ENCODE assay signal across 9 cellular contexts in the genomic region with DNA sequence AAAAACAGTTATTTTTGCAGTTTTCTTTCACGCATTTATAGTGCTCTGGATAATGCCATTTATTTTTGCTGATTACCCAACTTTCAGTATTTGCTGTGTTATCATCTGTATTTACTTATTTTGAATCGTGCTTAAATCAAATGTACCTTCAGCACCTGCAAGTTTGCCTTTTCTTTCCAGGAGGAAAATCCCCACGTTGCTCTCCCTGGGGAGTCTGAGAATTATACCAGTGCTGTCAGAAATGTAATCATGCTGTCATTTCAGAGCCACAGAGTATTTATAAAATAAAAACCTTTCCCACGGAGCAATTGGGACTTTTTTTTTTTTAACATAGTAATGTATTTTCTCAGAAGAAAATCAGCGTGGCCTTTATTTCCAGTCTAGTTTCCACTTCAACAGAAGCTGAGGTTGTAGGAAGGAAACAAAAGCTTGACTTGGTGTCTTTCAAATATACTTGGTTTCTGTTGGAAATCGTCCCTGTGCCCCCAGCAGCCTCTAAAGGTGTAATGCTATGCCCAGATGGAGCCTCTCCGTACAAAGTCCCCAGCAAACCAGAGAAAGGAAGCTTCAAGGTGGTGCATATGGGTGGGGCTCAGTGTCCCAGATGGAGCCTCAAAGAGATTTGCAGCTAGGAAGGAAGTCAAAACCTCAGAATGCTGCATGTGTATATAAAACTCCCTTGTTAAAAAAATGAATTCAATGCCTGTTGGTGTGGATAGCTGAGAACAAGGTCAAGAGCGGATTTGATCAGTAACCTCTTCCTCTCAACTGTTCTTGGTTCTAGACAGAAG. TPM values are rescaled to one million over a fixed set of nuclear protein-coding genes. Genes with fewer than 3 reads are reported as not detected.
DNase-seq lines count a peak whose midpoint lies in the region; ATAC-seq, FAIRE-seq and TF ChIP-seq lines count a peak whose summit lies in the region.
"Had no signal": no experiment of that assay in that cellular context is flagged by ENCODE, and none has a peak within 500 bp of the region (broad histone marks: within the 10 kb centered on the region; RNA-seq: fewer than 3 reads in every experiment).

No MANE protein-coding gene starts in this region.

- no peak for TF ChIP-seq CTCF in HepG2 (CRISPR knock-in tag; IDR thresholded peaks at IDR 0.05)

- peak overlapping the region; percentile 85; the same call in 1 of the 2 replicates for H3K4me2 ChIP-seq in HepG2 (ENCODE audit: low read depth, low read length)

- H3K4me3 ChIP-seq in HepG2 (replicated peaks in 1 of 3; ENCODE audit: insufficient read depth in 1 of 3, low read depth in 2 of 3, low read length in 3 of 3): no peak overlapping the region
- no peak overlapping the region for H3K4me3 ChIP-seq in right cardiac atrium (ENCODE audit: low read length)

- no peaks in the 10 kb centered on the region for H3K36me3 ChIP-seq in HepG2 (replicated peaks in 1 of 2; ENCODE audit: control insufficient read depth in 1 of 2, insufficient read depth in 2 of 2, low read length in 2 of 2)
- H3K36me3 ChIP-seq: ascending aorta had no signal

- H3K27ac ChIP-seq in HepG2 (ENCODE audit: extremely low read length, insufficient read depth, low read length): no peak overlapping the region
- H3K27ac ChIP-seq in right cardiac atrium (ENCODE audit: low read length): no peak overlapping the region

- H3K4me3 Mint-ChIP-seq in activated CD8-positive, alpha-beta T cell treated with anti-CD3 and anti-CD28 coated beads, Interleukin-2, amount 10 ng/mL, durations not matched to agents 7 days and 5 days: peak overlapping the region; percentile 69

- no peak for TF ChIP-seq POLR2A in HepG2 (IDR thresholded peaks at IDR 0.05; ENCODE audit: insufficient read depth in 1 of 2, low read depth in 2 of 2, low read length in 2 of 2)

- DNase-seq in stimulated activated naive CD4-positive, alpha-beta T cell (lab: John Stamatoyannopoulos, UW): peak; percentile 6 to 74 (median 46)
- no peak for DNase-seq in stimulated activated naive CD4-positive, alpha-beta T cell treated with Interleukin-2 at 50 U/mL for 16 hours (lab: John Stamatoyannopoulos, UW)
- DNase-seq in activated CD8-positive, alpha-beta T cell treated with anti-CD3 and anti-CD28 coated beads, Interleukin-2, amount 10 ng/mL, durations not matched to agents 7 days and 5 days: peak; percentile 52
- no peak for DNase-seq in HepG2 (ENCODE audit: low spot score)
- no peak for DNase-seq in iPS-NIHi7 (ENCODE audit: extremely low spot score)
- DNase-seq in right cardiac atrium: no peak

- peaks cover 7 to 57% of the 10 kb centered on the region in 2 experiments for H3K27me3 ChIP-seq in HepG2 (ENCODE audit: control insufficient read depth in 1 of 2, insufficient read depth in 2 of 2, low read length in 2 of 2)
- no peaks in the 10 kb centered on the region for H3K27me3 ChIP-seq in right cardiac atrium (ENCODE audit: control insufficient read depth, insufficient read depth)
- H3K27me3 ChIP-seq: ascending aorta had no signal

- H4K20me1 ChIP-seq in HepG2 (ENCODE audit: insufficient read depth, low read length): no peaks in the 10 kb centered on the region

- peak overlapping the region; percentile 86 for H3K27ac Mint-ChIP-seq in activated CD8-positive, alpha-beta T cell treated with anti-CD3 and anti-CD28 coated beads, Interleukin-2, amount 10 ng/mL, durations not matched to agents 7 days and 5 days

- in situ Hi-C loops in HepG2 (cut with HindIII; ENCODE audit: extremely low pct_ligation_motif_present, low pct_unique_long_range_greater_than_20kb): no loop called here

- H3K79me2 ChIP-seq in HepG2 (ENCODE audit: insufficient read depth, low read length): no peaks in the 10 kb centered on the region

- no peak for TF ChIP-seq RAD21 in HepG2 (CRISPR knock-in tag; IDR thresholded peaks at IDR 0.05)

- H3K27me3 Mint-ChIP-seq in activated CD8-positive, alpha-beta T cell treated with anti-CD3 and anti-CD28 coated beads, Interleukin-2, amount 10 ng/mL, durations not matched to agents 7 days and 5 days (ENCODE audit: low read depth): peaks cover 2% of the 10 kb centered on the region

- no TSS peak for BruUV-seq in HepG2 (replicated peaks; lab: Mats Ljungman, UMichigan)

- CTCF ChIA-PET in activated CD8-positive, alpha-beta T cell treated with anti-CD3 and anti-CD28 coated beads, Interleukin-2, amount 10 ng/mL, durations not matched to agents 7 days and 5 days (lab: Charles Lee): interaction anchor here (0.7 to 2.6 kb wide), 11 partner anchors 10 to 225 kb away, joined by 3 to 20 read pairs (median 4); a partner anchor contains a TSS
- CTCF ChIA-PET in HepG2 (lab: Yijun Ruan, JAX; ENCODE audit: low intra/inter-chr PET ratio, low total read pairs): no interaction called here

- H3K9ac ChIP-seq in HepG2 (ENCODE audit: insufficient read depth, low read depth, low read length): no peak overlapping the region

- WGBS in HepG2 (ENCODE audit: low lambda C conversion rate): 34% methylated on average over 8 of the region's 8 CpGs
- WGBS in right cardiac atrium: 66% methylated on average over 8 of the region's 8 CpGs

- peaks cover 47% of the 10 kb centered on the region for H3K4me1 Mint-ChIP-seq in activated CD8-positive, alpha-beta T cell treated with anti-CD3 and anti-CD28 coated beads, Interleukin-2, amount 10 ng/mL, durations not matched to agents 7 days and 5 days (ENCODE audit: low read depth)

- ATAC-seq in activated CD8-positive, alpha-beta T cell treated with anti-CD3 and anti-CD28 coated beads, Interleukin-2, amount 10 ng/mL, durations not matched to agents 7 days and 5 days: peak; percentile 35
- ATAC-seq in HepG2: no peak
- no peak for ATAC-seq in HG02840 (IDR thresholded peaks at IDR 0.05; ENCODE audit: low FRiP score, unreplicated experiment)
- no peak for ATAC-seq in right cardiac atrium
- no peak for ATAC-seq in HG03439 (IDR thresholded peaks at IDR 0.05; ENCODE audit: unreplicated experiment)

- no peaks in the 10 kb centered on the region for H3K9me3 ChIP-seq in HepG2 (ENCODE audit: low read length)
- no peaks in the 10 kb centered on the region for H3K9me3 ChIP-seq in right cardiac atrium (ENCODE audit: control insufficient read depth, low read length)
- H3K9me3 ChIP-seq: ascending aorta had no signal

- H3K36me3 Mint-ChIP-seq in activated CD8-positive, alpha-beta T cell treated with anti-CD3 and anti-CD28 coated beads, Interleukin-2, amount 10 ng/mL, durations not matched to agents 7 days and 5 days (ENCODE audit: low read depth): peaks cover 5% of the 10 kb centered on the region

- intact Hi-C loops in HepG2 (cut with micrococcal nuclease; ENCODE audit: unreplicated experiment): no loop called here
- intact Hi-C loops in right cardiac atrium (cut with DNase I): no loop called here

- H3K9me3 Mint-ChIP-seq in activated CD8-positive, alpha-beta T cell treated with anti-CD3 and anti-CD28 coated beads, Interleukin-2, amount 10 ng/mL, durations not matched to agents 7 days and 5 days (ENCODE audit: insufficient read depth): no peaks in the 10 kb centered on the region

- POLR2A ChIA-PET in activated CD8-positive, alpha-beta T cell treated with anti-CD3 and anti-CD28 coated beads, Interleukin-2, amount 10 ng/mL, durations not matched to agents 7 days and 5 days (lab: Charles Lee): interaction anchor here (0.9 to 4.0 kb wide), 3 partner anchors 10 to 67 kb away, joined by 4 to 17 read pairs (median 7); a partner anchor contains a TSS
- POLR2A ChIA-PET in HepG2 (lab: Yijun Ruan, JAX): interaction anchor here (0.6 kb wide), 1 partner anchor 695 kb away, joined by 3 read pairs; no protein-coding TSS in a partner anchor

- H3K4me1 ChIP-seq in HepG2 (ENCODE audit: insufficient read depth, low read length) (peaks cover 25% of the 10 kb centered on the region), right cardiac atrium (ENCODE audit: control insufficient read depth, insufficient read depth, low read length) (no peaks in the 10 kb centered on the region)

- no peak overlapping the region for H2AFZ ChIP-seq in HepG2 (ENCODE audit: low read length)

- TF ChIP-seq EP300 in HepG2 (IDR thresholded peaks at IDR 0.05; ENCODE audit: low read depth in 2 of 2, low read length in 2 of 2): no peak
- TF ChIP-seq EP300 in HepG2 (CRISPR knock-in tag; IDR thresholded peaks at IDR 0.05; ENCODE audit: borderline replicate concordance): no peak

- FAIRE-seq in HepG2 (lab: Jason Lieb, UNC): no peak

RNA-seq across cellular contexts. Expression of a gene that starts 2.1 kb away (rescaled TPM):
- total RNA-seq in activated CD8-positive, alpha-beta T cell treated with anti-CD3 and anti-CD28 coated beads, Interleukin-2, amount 10 ng/mL, durations not matched to agents 7 days and 5 days: under 1 TPM; 0.74 to 0.83 TPM
- total RNA-seq in HepG2 (2016; rRNA removed; fragmentation: Illumina TruSeq; extraction: Trizol) (not detected in 2 replicates), right cardiac atrium (under 1 TPM in 2 of 4 donors, not detected in 2; 0.15 to 0.25 TPM)
- total RNA-seq in HepG2 (2016; cell fraction: cytosol; rRNA removed; fragmentation: Illumina TruSeq; extraction: Trizol; ENCODE audit: low read depth): not detected in 2 replicates
- total RNA-seq in HepG2 (2016; cell fraction: insoluble cytoplasmic fraction; rRNA removed; fragmentation: Illumina TruSeq; extraction: Trizol): not detected in 2 replicates
- not detected in 2 replicates for total RNA-seq in HepG2 (2016; cell fraction: membrane; rRNA removed; fragmentation: Illumina TruSeq; extraction: Trizol)
- total RNA-seq in HepG2 (2016; cell fraction: nucleus; rRNA removed; fragmentation: Illumina TruSeq; extraction: Trizol): not detected in 2 replicates
- polyA plus RNA-seq in HepG2 (2011; rRNA removed) (0.03 TPM in 1 of 2 replicates, not detected in the other), right cardiac atrium (0.09 TPM)
- not detected in 2 replicates for polyA plus RNA-seq in HepG2 (2011; cell fraction: cytosol; rRNA removed)
- 0.06 TPM in 1 of 2 replicates, not detected in the other for polyA plus RNA-seq in HepG2 (2011; cell fraction: nucleus; rRNA removed)
- not detected in 2 replicates for polyA plus RNA-seq in HepG2 (2012)
- polyA plus RNA-seq in HepG2 (2016; cell fraction: cytosol; fragmentation: Illumina TruSeq; extraction: Trizol; ENCODE audit: low read depth): not detected in 2 replicates
- polyA plus RNA-seq in HepG2 (2016; cell fraction: insoluble cytoplasmic fraction; fragmentation: Illumina TruSeq; extraction: Trizol; ENCODE audit: low read depth): not detected in 2 replicates
- polyA plus RNA-seq in HepG2 (2016; cell fraction: membrane; fragmentation: Illumina TruSeq; extraction: Trizol; ENCODE audit: low read depth): not detected in 2 replicates
- polyA plus RNA-seq in HepG2 (2016; cell fraction: nucleus; fragmentation: Illumina TruSeq; extraction: Trizol; ENCODE audit: insufficient read depth, low read depth): not detected in 2 replicates
- polyA minus RNA-seq in HepG2 (2011; rRNA and poly(A)+ RNA removed; ENCODE audit: low replicate concordance): not detected in 2 replicates
- polyA minus RNA-seq in HepG2 (2011; cell fraction: cytosol; rRNA and poly(A)+ RNA removed): not detected in 2 replicates
- polyA minus RNA-seq in HepG2 (2011; cell fraction: nucleus; rRNA and poly(A)+ RNA removed): not detected in 2 replicates

RNA-seq across cellular contexts. Expression of a gene that starts 24.5 kb away (rescaled TPM):
- 1 to 10 TPM; 4.9 to 5.1 TPM for total RNA-seq in activated CD8-positive, alpha-beta T cell treated with anti-CD3 and anti-CD28 coated beads, Interleukin-2, amount 10 ng/mL, durations not matched to agents 7 days and 5 days
- 1.2 and 2.2 TPM in 2 replicates for total RNA-seq in HepG2 (2016; rRNA removed; fragmentation: Illumina TruSeq; extraction: Trizol)
- total RNA-seq in HepG2 (2016; cell fraction: cytosol; rRNA removed; fragmentation: Illumina TruSeq; extraction: Trizol; ENCODE audit: low read depth): 1.3 and 1.6 TPM in 2 replicates
- 1.1 and 1.9 TPM in 2 replicates for total RNA-seq in HepG2 (2016; cell fraction: insoluble cytoplasmic fraction; rRNA removed; fragmentation: Illumina TruSeq; extraction: Trizol)
- total RNA-seq in HepG2 (2016; cell fraction: membrane; rRNA removed; fragmentation: Illumina TruSeq; extraction: Trizol): 0.65 and 1.2 TPM in 2 replicates
- 1.8 and 2.5 TPM in 2 replicates for total RNA-seq in HepG2 (2016; cell fraction: nucleus; rRNA removed; fragmentation: Illumina TruSeq; extraction: Trizol)
- polyA plus RNA-seq in HepG2 (2011; rRNA removed): 1.1 TPM in 2 replicates
- polyA plus RNA-seq in HepG2 (2011; cell fraction: cytosol; rRNA removed): 0.32 and 0.51 TPM in 2 replicates
- polyA plus RNA-seq in HepG2 (2011; cell fraction: nucleus; rRNA removed): 0.24 and 0.50 TPM in 2 replicates
- 1.1 and 1.6 TPM in 2 replicates for polyA plus RNA-seq in HepG2 (2012)
- polyA plus RNA-seq in HepG2 (2016; cell fraction: cytosol; fragmentation: Illumina TruSeq; extraction: Trizol; ENCODE audit: low read depth): 0.32 and 0.85 TPM in 2 replicates
- 1.5 and 2.0 TPM in 2 replicates for polyA plus RNA-seq in HepG2 (2016; cell fraction: insoluble cytoplasmic fraction; fragmentation: Illumina TruSeq; extraction: Trizol; ENCODE audit: low read depth)
- 0.31 and 0.51 TPM in 2 replicates for polyA plus RNA-seq in HepG2 (2016; cell fraction: membrane; fragmentation: Illumina TruSeq; extraction: Trizol; ENCODE audit: low read depth)
- 1.8 and 2.3 TPM in 2 replicates for polyA plus RNA-seq in HepG2 (2016; cell fraction: nucleus; fragmentation: Illumina TruSeq; extraction: Trizol; ENCODE audit: insufficient read depth, low read depth)
- polyA minus RNA-seq in HepG2 (2011; rRNA and poly(A)+ RNA removed; ENCODE audit: low replicate concordance): 0.10 and 0.96 TPM in 2 replicates
- 0.79 TPM in 1 of 2 replicates, not detected in the other for polyA minus RNA-seq in HepG2 (2011; cell fraction: cytosol; rRNA and poly(A)+ RNA removed)
- 1.1 and 1.8 TPM in 2 replicates for polyA minus RNA-seq in HepG2 (2011; cell fraction: nucleus; rRNA and poly(A)+ RNA removed)
- total RNA-seq in right cardiac atrium: 1 to 10 TPM; 3.4 to 9.4 (median 4.9) TPM
- 3.2 TPM for polyA plus RNA-seq in right cardiac atrium
- total RNA-seq: ascending aorta had no signal

Comparison
In these comparisons a context has a peak if more than half of its experiments do, and no peak if none do; other contexts are left out.
1. DNase-seq: peak in stimulated activated naive CD4-positive, alpha-beta T cell (6 of 6) and activated CD8-positive, alpha-beta T cell treated with anti-CD3 and anti-CD28 coated beads, Interleukin-2, amount 10 ng/mL, durations not matched to agents 7 days and 5 days (single experiment); none in stimulated activated naive CD4-positive, alpha-beta T cell treated with Interleukin-2 at 50 U/mL for 16 hours (single experiment), HepG2 (single experiment), iPS-NIHi7 (single experiment) and right cardiac atrium (0 of 3).